ENCODE assay signal across 8 cellular contexts in the genomic region with DNA sequence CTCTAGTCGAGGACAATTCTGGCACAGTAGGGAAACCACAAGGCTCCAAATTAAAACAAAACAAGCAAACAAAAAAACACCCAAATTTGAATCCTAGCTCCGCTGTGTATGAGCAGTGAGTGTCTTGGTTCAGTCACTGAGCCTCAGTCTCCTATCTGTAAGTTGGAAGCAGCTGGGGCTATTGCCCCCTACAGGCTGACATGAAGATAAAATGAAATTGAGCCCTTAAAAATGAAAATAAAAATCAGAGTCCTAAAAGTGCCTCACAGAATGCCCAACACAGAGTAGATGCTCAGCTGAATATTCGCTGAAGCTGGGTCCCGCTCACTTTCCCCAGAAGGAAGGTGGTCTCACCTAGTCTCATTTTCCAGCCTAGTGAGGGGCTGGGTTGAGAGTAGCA.
DNase-seq lines count a peak whose midpoint lies in the region; ATAC-seq and TF ChIP-seq lines count a peak whose summit lies in the region.

No MANE protein-coding gene starts in this region.

- H3K4me3 ChIP-seq in retinal pigment epithelial cell (ENCODE audit: low read length), result no peak overlapping the region

- DNase-seq in NCI-H526 (lab: John Stamatoyannopoulos, UW) (peak; percentile 17 to 46), NCI-H526 treated with DMSO at 0.1 percent for 48 hours (lab: John Stamatoyannopoulos, UW) (no peak), NAMALWA (ENCODE audit: low spot score) (peak; percentile 73), dermis blood vessel endothelial cell (peak; percentile 51), retinal pigment epithelial cell (ENCODE audit: low read depth) (no peak), HK-2 (ENCODE audit: unreplicated experiment) (no peak)

- TF ChIP-seq CTCF in retinal pigment epithelial cell (conservative IDR thresholded peaks at IDR 0.05; ENCODE audit: low read depth, low read length), result peak; percentile 76

- ATAC-seq in GM21737 (IDR thresholded peaks at IDR 0.05; ENCODE audit: unreplicated experiment), result no peak
- ATAC-seq in HG03045 (IDR thresholded peaks at IDR 0.05; ENCODE audit: unreplicated experiment), result no peak

Comparison
In these comparisons a context has a peak if more than half of its experiments do, and no peak if none do; other contexts are left out.
1. DNase-seq: peak in NCI-H526 (2 of 2), NAMALWA (single experiment) and dermis blood vessel endothelial cell (single experiment); none in NCI-H526 treated with DMSO at 0.1 percent for 48 hours (single experiment), retinal pigment epithelial cell (single experiment) and HK-2 (single experiment).